Comparison of ENCODE assay signal across 1 cellular context in the genomic region with DNA sequence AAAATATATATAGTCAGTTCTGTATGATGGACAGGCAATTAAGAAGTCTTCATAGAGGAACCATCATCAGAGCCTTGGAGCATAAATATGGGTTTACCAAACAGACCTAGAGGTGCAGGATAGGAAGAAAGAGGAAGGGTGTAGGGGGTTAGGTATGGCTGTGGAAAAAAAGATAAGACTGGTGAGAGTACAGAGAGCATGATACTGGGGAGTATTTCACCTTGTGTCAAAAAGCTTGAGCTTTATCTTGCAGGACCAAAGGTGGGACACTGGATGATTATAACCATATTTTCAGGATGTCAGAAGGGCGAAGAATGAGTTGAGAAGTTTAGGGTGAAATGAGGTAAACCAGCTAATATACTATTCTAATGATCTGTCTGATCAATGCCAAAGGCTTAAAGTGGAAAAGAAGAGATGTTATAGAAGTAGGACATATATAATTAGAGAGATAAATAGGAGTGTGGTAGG.
TF ChIP-seq lines count a peak whose summit lies in the region.

No MANE protein-coding gene starts in this region.

TF ChIP-seq in K562, 482 proteins besides CTCF, POLR2A, EP300 and RAD21 (continued from another document and continues in another):
- TF ChIP-seq, protein P1, sequence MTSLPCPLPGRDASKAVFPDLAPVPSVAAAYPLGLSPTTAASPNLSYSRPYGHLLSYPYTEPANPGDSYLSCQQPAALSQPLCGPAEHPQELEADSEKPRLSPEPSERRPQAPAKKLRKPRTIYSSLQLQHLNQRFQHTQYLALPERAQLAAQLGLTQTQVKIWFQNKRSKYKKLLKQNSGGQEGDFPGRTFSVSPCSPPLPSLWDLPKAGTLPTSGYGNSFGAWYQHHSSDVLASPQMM (CRISPR knock-in tag; IDR thresholded peaks at IDR 0.05), result no peak
- no peak for TF ChIP-seq CREBBP (IDR thresholded peaks at IDR 0.05; ENCODE audit: low read depth, low read length)
- peak; percentile 81 for TF ChIP-seq THRA (IDR thresholded peaks at IDR 0.05)
- TF ChIP-seq LARP7 (IDR thresholded peaks at IDR 0.05), result no peak
- TF ChIP-seq SIX5 (IDR thresholded peaks at IDR 0.05; ENCODE audit: borderline replicate concordance in 1 of 2, insufficient read depth in 1 of 2, low read depth in 1 of 2, low read length in 2 of 2), result no peak
- TF ChIP-seq NCOA6 (IDR thresholded peaks at IDR 0.05), result peak; percentile 40; the same call in 1 of the 2 replicates
- no peak for TF ChIP-seq CGGBP1 (CRISPR knock-in tag; IDR thresholded peaks at IDR 0.05)
- no peak for TF ChIP-seq SAFB (IDR thresholded peaks at IDR 0.05; ENCODE audit: borderline replicate concordance, low read depth, low read length)
- TF ChIP-seq ZNF140 (CRISPR knock-in tag; IDR thresholded peaks at IDR 0.05), result no peak
- no peak for TF ChIP-seq ZNF764 (CRISPR knock-in tag; IDR thresholded peaks at IDR 0.05; ENCODE audit: low read depth)
- TF ChIP-seq FIP1L1 (IDR thresholded peaks at IDR 0.05; ENCODE audit: low read depth, low read length, poor library complexity, severe bottlenecking), result no peak
- TF ChIP-seq BCOR (IDR thresholded peaks at IDR 0.05), result peak; percentile 66; the same call in 1 of the 2 replicates
- no peak for TF ChIP-seq ZFPM2 (CRISPR knock-in tag; IDR thresholded peaks at IDR 0.05)
- TF ChIP-seq NCOA4 (IDR thresholded peaks at IDR 0.05; ENCODE audit: partially characterized antibody), result peak; percentile 41
- TF ChIP-seq WHSC1 (IDR thresholded peaks at IDR 0.05; ENCODE audit: low read length), result no peak
- TF ChIP-seq ZNF197 (CRISPR knock-in tag; IDR thresholded peaks at IDR 0.05; ENCODE audit: low read depth), result no peak
- no peak for TF ChIP-seq TAF1 (IDR thresholded peaks at IDR 0.05; ENCODE audit: control insufficient read depth, extremely low read depth, insufficient read depth, low read length, severe bottlenecking)
- peak; percentile 98 for TF ChIP-seq ZEB2 (IDR thresholded peaks at IDR 0.05)
- peak; percentile 36; the same call in 1 of the 2 replicates for TF ChIP-seq JUND (IDR thresholded peaks at IDR 0.05; ENCODE audit: borderline replicate concordance, low read depth, low read length)
- peak; percentile 62; the same call in 1 of the 3 replicates for TF ChIP-seq JUND (tag; IDR thresholded peaks at IDR 0.05; ENCODE audit: borderline replicate concordance, low read depth, low read length)
- no peak for TF ChIP-seq POLR2G (IDR thresholded peaks at IDR 0.05; ENCODE audit: low read depth, low read length)
- TF ChIP-seq PPARD (CRISPR knock-in tag; IDR thresholded peaks at IDR 0.05), result no peak
- TF ChIP-seq ZNF583 (CRISPR knock-in tag; IDR thresholded peaks at IDR 0.05), result no peak
- TF ChIP-seq, protein P2, sequence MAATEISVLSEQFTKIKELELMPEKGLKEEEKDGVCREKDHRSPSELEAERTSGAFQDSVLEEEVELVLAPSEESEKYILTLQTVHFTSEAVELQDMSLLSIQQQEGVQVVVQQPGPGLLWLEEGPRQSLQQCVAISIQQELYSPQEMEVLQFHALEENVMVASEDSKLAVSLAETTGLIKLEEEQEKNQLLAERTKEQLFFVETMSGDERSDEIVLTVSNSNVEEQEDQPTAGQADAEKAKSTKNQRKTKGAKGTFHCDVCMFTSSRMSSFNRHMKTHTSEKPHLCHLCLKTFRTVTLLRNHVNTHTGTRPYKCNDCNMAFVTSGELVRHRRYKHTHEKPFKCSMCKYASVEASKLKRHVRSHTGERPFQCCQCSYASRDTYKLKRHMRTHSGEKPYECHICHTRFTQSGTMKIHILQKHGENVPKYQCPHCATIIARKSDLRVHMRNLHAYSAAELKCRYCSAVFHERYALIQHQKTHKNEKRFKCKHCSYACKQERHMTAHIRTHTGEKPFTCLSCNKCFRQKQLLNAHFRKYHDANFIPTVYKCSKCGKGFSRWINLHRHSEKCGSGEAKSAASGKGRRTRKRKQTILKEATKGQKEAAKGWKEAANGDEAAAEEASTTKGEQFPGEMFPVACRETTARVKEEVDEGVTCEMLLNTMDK (IDR thresholded peaks at IDR 0.05; ENCODE audit: borderline replicate concordance, insufficient read depth, low read depth, low read length, poor library complexity, severe bottlenecking), result no peak
- no peak for TF ChIP-seq ZNF165 (CRISPR knock-in tag; IDR thresholded peaks at IDR 0.05; ENCODE audit: borderline replicate concordance)
- no peak for TF ChIP-seq ETV5 (CRISPR knock-in tag; IDR thresholded peaks at IDR 0.05; ENCODE audit: low read depth)
- TF ChIP-seq ZNF780A (CRISPR knock-in tag; IDR thresholded peaks at IDR 0.05), result no peak
- no peak; the same call in 1 of the 2 replicates for TF ChIP-seq NFE2 (IDR thresholded peaks at IDR 0.05; ENCODE audit: low read depth)
- TF ChIP-seq, protein P3, sequence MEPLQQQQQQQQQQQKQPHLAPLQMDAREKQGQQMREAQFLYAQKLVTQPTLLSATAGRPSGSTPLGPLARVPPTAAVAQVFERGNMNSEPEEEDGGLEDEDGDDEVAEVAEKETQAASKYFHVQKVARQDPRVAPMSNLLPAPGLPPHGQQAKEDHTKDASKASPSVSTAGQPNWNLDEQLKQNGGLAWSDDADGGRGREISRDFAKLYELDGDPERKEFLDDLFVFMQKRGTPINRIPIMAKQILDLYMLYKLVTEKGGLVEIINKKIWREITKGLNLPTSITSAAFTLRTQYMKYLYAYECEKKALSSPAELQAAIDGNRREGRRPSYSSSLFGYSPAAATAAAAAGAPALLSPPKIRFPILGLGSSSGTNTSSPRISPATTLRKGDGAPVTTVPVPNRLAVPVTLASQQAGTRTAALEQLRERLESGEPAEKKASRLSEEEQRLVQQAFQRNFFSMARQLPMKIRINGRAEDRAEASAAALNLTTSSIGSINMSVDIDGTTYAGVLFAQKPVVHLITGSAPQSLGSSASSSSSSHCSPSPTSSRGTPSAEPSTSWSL (CRISPR knock-in tag; IDR thresholded peaks at IDR 0.05; ENCODE audit: borderline replicate concordance), result no peak
- TF ChIP-seq, protein P4, sequence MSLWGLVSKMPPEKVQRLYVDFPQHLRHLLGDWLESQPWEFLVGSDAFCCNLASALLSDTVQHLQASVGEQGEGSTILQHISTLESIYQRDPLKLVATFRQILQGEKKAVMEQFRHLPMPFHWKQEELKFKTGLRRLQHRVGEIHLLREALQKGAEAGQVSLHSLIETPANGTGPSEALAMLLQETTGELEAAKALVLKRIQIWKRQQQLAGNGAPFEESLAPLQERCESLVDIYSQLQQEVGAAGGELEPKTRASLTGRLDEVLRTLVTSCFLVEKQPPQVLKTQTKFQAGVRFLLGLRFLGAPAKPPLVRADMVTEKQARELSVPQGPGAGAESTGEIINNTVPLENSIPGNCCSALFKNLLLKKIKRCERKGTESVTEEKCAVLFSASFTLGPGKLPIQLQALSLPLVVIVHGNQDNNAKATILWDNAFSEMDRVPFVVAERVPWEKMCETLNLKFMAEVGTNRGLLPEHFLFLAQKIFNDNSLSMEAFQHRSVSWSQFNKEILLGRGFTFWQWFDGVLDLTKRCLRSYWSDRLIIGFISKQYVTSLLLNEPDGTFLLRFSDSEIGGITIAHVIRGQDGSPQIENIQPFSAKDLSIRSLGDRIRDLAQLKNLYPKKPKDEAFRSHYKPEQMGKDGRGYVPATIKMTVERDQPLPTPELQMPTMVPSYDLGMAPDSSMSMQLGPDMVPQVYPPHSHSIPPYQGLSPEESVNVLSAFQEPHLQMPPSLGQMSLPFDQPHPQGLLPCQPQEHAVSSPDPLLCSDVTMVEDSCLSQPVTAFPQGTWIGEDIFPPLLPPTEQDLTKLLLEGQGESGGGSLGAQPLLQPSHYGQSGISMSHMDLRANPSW (CRISPR knock-in tag; IDR thresholded peaks at IDR 0.05), result no peak
- TF ChIP-seq NFRKB (IDR thresholded peaks at IDR 0.05; ENCODE audit: low read depth), result peak; percentile 9; the same call in 1 of the 2 replicates
- TF ChIP-seq, protein P5, sequence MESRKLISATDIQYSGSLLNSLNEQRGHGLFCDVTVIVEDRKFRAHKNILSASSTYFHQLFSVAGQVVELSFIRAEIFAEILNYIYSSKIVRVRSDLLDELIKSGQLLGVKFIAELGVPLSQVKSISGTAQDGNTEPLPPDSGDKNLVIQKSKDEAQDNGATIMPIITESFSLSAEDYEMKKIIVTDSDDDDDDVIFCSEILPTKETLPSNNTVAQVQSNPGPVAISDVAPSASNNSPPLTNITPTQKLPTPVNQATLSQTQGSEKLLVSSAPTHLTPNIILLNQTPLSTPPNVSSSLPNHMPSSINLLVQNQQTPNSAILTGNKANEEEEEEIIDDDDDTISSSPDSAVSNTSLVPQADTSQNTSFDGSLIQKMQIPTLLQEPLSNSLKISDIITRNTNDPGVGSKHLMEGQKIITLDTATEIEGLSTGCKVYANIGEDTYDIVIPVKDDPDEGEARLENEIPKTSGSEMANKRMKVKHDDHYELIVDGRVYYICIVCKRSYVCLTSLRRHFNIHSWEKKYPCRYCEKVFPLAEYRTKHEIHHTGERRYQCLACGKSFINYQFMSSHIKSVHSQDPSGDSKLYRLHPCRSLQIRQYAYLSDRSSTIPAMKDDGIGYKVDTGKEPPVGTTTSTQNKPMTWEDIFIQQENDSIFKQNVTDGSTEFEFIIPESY (CRISPR knock-in tag; IDR thresholded peaks at IDR 0.05), result no peak
- TF ChIP-seq ZNF318 (IDR thresholded peaks at IDR 0.05; ENCODE audit: borderline replicate concordance in 1 of 2, low read depth in 1 of 2), result no peak
